1 cellular context compared by ENCODE assay signal in the genomic region with DNA sequence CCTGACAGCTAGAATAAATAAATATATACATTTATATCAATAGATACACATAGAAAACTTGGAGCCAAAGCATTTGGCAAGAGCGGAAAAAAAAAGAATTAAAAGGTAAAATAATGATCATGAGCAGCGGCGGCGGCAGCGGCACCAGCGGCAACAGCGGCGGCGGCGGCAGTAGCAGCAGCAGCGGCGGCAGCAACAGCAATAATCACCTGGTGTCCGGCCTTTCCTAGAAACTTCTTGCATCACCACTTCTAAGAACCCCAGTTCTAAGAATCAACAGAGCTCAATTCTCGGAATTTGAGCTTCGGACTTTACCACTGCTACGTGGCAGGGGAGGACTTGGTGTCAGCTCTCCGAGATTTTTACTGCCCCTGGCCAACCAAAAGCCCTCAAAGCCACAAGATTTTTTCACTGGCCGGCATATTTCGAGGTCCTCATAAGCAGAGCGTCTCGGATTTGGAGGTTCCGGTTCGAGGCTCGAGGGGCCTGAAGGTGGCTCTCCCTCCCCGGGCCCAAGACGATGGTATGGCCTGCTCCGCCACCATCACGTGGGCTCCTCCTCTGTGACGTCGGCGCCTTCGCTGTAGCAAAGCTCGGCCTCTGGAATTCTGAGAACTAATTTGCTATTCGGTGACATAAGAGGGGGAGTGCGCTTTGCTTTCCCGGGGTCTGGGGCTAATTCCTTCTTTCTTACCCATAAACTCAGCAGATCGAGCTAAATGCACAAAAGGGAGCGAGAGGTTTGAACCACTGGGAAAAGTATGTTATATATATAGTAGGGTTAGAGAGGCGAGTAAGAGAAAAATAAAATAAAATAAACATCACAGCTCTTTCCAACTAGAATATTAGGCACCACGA.
TF ChIP-seq lines count a peak whose summit lies in the region.

A gene (minus strand): TSS at position 268 of the 858 bp plus-strand sequence. CDS start 11,775 bp downstream, outside the sequence.

TF ChIP-seq in SK-N-SH treated with all-trans-retinoic acid at 6 μM for 48 hours, 23 proteins besides CTCF, POLR2A, EP300 and RAD21 (continued from another document):
- TF ChIP-seq, protein P1, sequence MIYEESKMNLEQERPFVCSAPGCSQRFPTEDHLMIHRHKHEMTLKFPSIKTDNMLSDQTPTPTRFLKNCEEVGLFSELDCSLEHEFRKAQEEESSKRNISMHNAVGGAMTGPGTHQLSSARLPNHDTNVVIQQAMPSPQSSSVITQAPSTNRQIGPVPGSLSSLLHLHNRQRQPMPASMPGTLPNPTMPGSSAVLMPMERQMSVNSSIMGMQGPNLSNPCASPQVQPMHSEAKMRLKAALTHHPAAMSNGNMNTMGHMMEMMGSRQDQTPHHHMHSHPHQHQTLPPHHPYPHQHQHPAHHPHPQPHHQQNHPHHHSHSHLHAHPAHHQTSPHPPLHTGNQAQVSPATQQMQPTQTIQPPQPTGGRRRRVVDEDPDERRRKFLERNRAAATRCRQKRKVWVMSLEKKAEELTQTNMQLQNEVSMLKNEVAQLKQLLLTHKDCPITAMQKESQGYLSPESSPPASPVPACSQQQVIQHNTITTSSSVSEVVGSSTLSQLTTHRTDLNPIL (CRISPR knock-in tag; IDR thresholded peaks at IDR 0.05; ENCODE audit: low read depth): no peak
